ENCODE assay signal across 19 cellular contexts in the genomic region with DNA sequence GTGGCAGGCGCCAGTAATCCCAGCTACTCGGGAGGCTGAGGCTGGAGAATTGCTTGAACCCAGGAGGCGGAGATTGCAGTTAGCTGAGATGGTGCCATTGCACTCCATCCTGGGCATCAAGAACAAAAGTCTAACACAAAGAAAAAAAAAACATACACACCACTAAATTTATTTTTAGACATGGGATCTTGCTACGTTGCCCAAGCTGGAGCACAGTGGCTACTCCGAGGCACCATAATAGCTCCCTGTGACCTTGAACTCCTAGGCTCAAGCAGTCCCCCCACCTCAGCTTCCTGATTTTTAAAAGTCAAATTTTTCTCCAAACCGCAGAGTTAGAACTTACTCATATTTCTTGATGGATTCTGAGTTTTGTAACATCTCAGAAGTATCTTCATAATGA.
"Had no signal": no experiment of that assay in that cellular context is flagged by ENCODE, and none has a peak within 500 bp of the region (broad histone marks: within the 10 kb centered on the region; RNA-seq: fewer than 3 reads in every experiment).

No MANE protein-coding gene starts in this region.

- H3K27ac Mint-ChIP-seq: activated CD4-positive, alpha-beta T cell treated with anti-CD3 and anti-CD28 coated beads, Interleukin-2, amount 10 ng/mL, durations not matched to agents 7 days and 5 days; activated naive CD4-positive, alpha-beta T cell treated with anti-CD3 and anti-CD28 coated beads, Interleukin-2, amount 10 ng/mL, durations not matched to agents 7 days and 5 days; activated naive CD8-positive, alpha-beta T cell treated with anti-CD3 and anti-CD28 coated beads, Interleukin-2, amount 50 U/mL, for 24 hours; brain; endodermal cell; natural killer cell; stimulated activated memory B cell treated with anti-CD40 and anti-IgM and Interleukin-4, amounts not matched to agents 10 μg/mL and 1 μg/mL and 100 μg/mL, for 72 hours had no signal

- H3K36me3 ChIP-seq: neutrophil, pancreas, spleen had no signal

- DNase-seq: activated CD4-positive, alpha-beta T cell treated with anti-CD3 and anti-CD28 coated beads, Interleukin-2, amount 10 ng/mL, durations not matched to agents 7 days and 5 days; activated CD8-positive, alpha-beta memory T cell treated with anti-CD3 and anti-CD28 coated beads, Interleukin-2, amount 50 U/mL, for 4 hours; activated naive CD4-positive, alpha-beta T cell treated with anti-CD3 and anti-CD28 coated beads, Interleukin-2, amount 10 ng/mL, durations not matched to agents 7 days and 5 days; activated naive CD8-positive, alpha-beta T cell treated with anti-CD3 and anti-CD28 coated beads, Interleukin-2, amount 50 U/mL, for 24 hours; activated T-cell treated with anti-CD3 and anti-CD28 coated beads, Interleukin-2, amount 50 U/mL, for 4 hours; anterior cingulate cortex; caudate nucleus; endodermal cell; foreskin fibroblast; mesenchymal stem cell; natural killer cell; pancreas; spleen; stimulated activated CD4-positive, alpha-beta T cell treated with anti-CD3 and anti-CD28 coated beads, Interleukin-4, amount 100 ng/mL, for 4 hours had no signal

- H3K4me3 Mint-ChIP-seq: activated CD4-positive, alpha-beta T cell treated with anti-CD3 and anti-CD28 coated beads, Interleukin-2, amount 10 ng/mL, durations not matched to agents 7 days and 5 days; activated naive CD4-positive, alpha-beta T cell treated with anti-CD3 and anti-CD28 coated beads, Interleukin-2, amount 10 ng/mL, durations not matched to agents 7 days and 5 days; activated naive CD8-positive, alpha-beta T cell treated with anti-CD3 and anti-CD28 coated beads, Interleukin-2, amount 50 U/mL, for 24 hours; endodermal cell; natural killer cell; stimulated activated memory B cell treated with anti-CD40 and anti-IgM and Interleukin-4, amounts not matched to agents 10 μg/mL and 1 μg/mL and 100 μg/mL, for 72 hours had no signal

- H3K4me3 ChIP-seq: pancreas, spleen had no signal

- H3K27me3 ChIP-seq: neutrophil, pancreas had no signal

- H3K9me3 ChIP-seq: neutrophil, pancreas, spleen had no signal

- H3K9me3 Mint-ChIP-seq: activated CD4-positive, alpha-beta T cell treated with anti-CD3 and anti-CD28 coated beads, Interleukin-2, amount 10 ng/mL, durations not matched to agents 7 days and 5 days; activated naive CD4-positive, alpha-beta T cell treated with anti-CD3 and anti-CD28 coated beads, Interleukin-2, amount 10 ng/mL, durations not matched to agents 7 days and 5 days; activated naive CD8-positive, alpha-beta T cell treated with anti-CD3 and anti-CD28 coated beads, Interleukin-2, amount 50 U/mL, for 24 hours; activated T-cell treated with anti-CD3 and anti-CD28 coated beads, Interleukin-2, amount 50 U/mL, for 4 hours; brain; endodermal cell; natural killer cell; stimulated activated memory B cell treated with anti-CD40 and anti-IgM and Interleukin-4, amounts not matched to agents 10 μg/mL and 1 μg/mL and 100 μg/mL, for 72 hours had no signal

- H3K27ac ChIP-seq: epithelial cell of prostate, neutrophil, pancreas, spleen had no signal

- H3K36me3 Mint-ChIP-seq: activated naive CD4-positive, alpha-beta T cell treated with anti-CD3 and anti-CD28 coated beads, Interleukin-2, amount 10 ng/mL, durations not matched to agents 7 days and 5 days; natural killer cell; stimulated activated memory B cell treated with anti-CD40 and anti-IgM and Interleukin-4, amounts not matched to agents 10 μg/mL and 1 μg/mL and 100 μg/mL, for 72 hours had no signal

- ATAC-seq: activated naive CD8-positive, alpha-beta T cell treated with anti-CD3 and anti-CD28 coated beads, Interleukin-2, amount 50 U/mL, for 24 hours; activated T-cell treated with anti-CD3 and anti-CD28 coated beads, Interleukin-2, amount 50 U/mL, for 4 hours; natural killer cell; pancreas; sciatic nerve; stimulated activated memory B cell treated with anti-CD40 and anti-IgM and Interleukin-4, amounts not matched to agents 10 μg/mL and 1 μg/mL and 100 μg/mL, for 72 hours had no signal
